In genomic region chr20:63596423-63596822, GRCh38 we compare ENCODE assay signal across 1 cellular context.
TF ChIP-seq lines count a peak whose summit lies in the region.

No MANE protein-coding gene starts in this region.

TF ChIP-seq in HepG2, 621 proteins besides CTCF, POLR2A, EP300 and RAD21:
- TF ChIP-seq FOSL2 (CRISPR knock-in tag; IDR thresholded peaks at IDR 0.05) (no peak), ZNF891 (CRISPR knock-in tag; IDR thresholded peaks at IDR 0.05) (peak; percentile 46; the same call in 1 of the 2 replicates), NRL (CRISPR knock-in tag; IDR thresholded peaks at IDR 0.05; ENCODE audit: borderline replicate concordance) (0 out of 2 replicates have a peak, but pooled peaks have one; percentile 27), ZNF768 (CRISPR knock-in tag; IDR thresholded peaks at IDR 0.05) (0 out of 2 replicates have a peak, but pooled peaks have one; percentile 19), STAT5B (CRISPR knock-in tag; IDR thresholded peaks at IDR 0.05) (no peak), STAG1 (CRISPR knock-in tag; IDR thresholded peaks at IDR 0.05) (no peak), ZNF280B (CRISPR knock-in tag; IDR thresholded peaks at IDR 0.05; ENCODE audit: borderline replicate concordance) (0 out of 2 replicates have a peak, but pooled peaks have one; percentile 72), CCDC6 (CRISPR knock-in tag; IDR thresholded peaks at IDR 0.05) (no peak), MTA1 (CRISPR knock-in tag; IDR thresholded peaks at IDR 0.05; ENCODE audit: borderline replicate concordance) (0 out of 2 replicates have a peak, but pooled peaks have one; percentile 27), CENPT (CRISPR knock-in tag; IDR thresholded peaks at IDR 0.05; ENCODE audit: low read depth) (no peak), SMAD3 (CRISPR knock-in tag; IDR thresholded peaks at IDR 0.05) (no peak), SP2 (CRISPR knock-in tag; IDR thresholded peaks at IDR 0.05) (no peak), SP5 (CRISPR knock-in tag; IDR thresholded peaks at IDR 0.05; ENCODE audit: borderline replicate concordance, low read depth) (no peak), TRIM24 (CRISPR knock-in tag; IDR thresholded peaks at IDR 0.05) (no peak), HNF4G (IDR thresholded peaks at IDR 0.05; ENCODE audit: borderline replicate concordance, low read depth, low read length) (no peak), HNF4G (CRISPR knock-in tag; IDR thresholded peaks at IDR 0.05; ENCODE audit: borderline replicate concordance, low read depth) (no peak), ERF (CRISPR knock-in tag; IDR thresholded peaks at IDR 0.05) (no peak), KAT8 (CRISPR knock-in tag; IDR thresholded peaks at IDR 0.05) (no peak)
- TF ChIP-seq, protein P1, sequence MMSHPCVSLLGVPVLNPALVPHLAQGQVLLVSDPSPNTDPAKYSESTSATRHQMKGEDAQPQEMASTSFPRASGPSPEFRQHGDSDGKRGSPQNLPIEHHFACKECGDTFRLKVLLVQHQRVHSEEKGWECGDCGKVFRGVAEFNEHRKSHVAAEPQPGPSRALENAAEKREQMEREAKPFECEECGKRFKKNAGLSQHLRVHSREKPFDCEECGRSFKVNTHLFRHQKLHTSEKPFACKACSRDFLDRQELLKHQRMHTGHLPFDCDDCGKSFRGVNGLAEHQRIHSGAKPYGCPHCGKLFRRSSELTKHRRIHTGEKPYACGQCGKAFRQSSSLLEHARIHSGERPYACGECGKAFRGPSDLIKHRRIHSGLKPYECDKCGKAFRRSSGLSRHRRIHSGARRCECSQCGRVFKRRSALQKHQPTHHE (CRISPR knock-in tag; IDR thresholded peaks at IDR 0.05; ENCODE audit: borderline replicate concordance): no peak
- TF ChIP-seq, protein P2, sequence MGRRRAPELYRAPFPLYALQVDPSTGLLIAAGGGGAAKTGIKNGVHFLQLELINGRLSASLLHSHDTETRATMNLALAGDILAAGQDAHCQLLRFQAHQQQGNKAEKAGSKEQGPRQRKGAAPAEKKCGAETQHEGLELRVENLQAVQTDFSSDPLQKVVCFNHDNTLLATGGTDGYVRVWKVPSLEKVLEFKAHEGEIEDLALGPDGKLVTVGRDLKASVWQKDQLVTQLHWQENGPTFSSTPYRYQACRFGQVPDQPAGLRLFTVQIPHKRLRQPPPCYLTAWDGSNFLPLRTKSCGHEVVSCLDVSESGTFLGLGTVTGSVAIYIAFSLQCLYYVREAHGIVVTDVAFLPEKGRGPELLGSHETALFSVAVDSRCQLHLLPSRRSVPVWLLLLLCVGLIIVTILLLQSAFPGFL (CRISPR knock-in tag; IDR thresholded peaks at IDR 0.05): 0 out of 2 replicates have a peak, but pooled peaks have one; percentile 34
- TF ChIP-seq, protein P3, sequence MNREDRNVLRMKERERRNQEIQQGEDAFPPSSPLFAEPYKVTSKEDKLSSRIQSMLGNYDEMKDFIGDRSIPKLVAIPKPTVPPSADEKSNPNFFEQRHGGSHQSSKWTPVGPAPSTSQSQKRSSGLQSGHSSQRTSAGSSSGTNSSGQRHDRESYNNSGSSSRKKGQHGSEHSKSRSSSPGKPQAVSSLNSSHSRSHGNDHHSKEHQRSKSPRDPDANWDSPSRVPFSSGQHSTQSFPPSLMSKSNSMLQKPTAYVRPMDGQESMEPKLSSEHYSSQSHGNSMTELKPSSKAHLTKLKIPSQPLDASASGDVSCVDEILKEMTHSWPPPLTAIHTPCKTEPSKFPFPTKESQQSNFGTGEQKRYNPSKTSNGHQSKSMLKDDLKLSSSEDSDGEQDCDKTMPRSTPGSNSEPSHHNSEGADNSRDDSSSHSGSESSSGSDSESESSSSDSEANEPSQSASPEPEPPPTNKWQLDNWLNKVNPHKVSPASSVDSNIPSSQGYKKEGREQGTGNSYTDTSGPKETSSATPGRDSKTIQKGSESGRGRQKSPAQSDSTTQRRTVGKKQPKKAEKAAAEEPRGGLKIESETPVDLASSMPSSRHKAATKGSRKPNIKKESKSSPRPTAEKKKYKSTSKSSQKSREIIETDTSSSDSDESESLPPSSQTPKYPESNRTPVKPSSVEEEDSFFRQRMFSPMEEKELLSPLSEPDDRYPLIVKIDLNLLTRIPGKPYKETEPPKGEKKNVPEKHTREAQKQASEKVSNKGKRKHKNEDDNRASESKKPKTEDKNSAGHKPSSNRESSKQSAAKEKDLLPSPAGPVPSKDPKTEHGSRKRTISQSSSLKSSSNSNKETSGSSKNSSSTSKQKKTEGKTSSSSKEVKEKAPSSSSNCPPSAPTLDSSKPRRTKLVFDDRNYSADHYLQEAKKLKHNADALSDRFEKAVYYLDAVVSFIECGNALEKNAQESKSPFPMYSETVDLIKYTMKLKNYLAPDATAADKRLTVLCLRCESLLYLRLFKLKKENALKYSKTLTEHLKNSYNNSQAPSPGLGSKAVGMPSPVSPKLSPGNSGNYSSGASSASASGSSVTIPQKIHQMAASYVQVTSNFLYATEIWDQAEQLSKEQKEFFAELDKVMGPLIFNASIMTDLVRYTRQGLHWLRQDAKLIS (CRISPR knock-in tag; IDR thresholded peaks at IDR 0.05): no peak
